ENCODE assay signal across 1 cellular context in genomic region chr3:78726545-78726944, GRCh38.
TF ChIP-seq lines count a peak whose summit lies in the region.

No MANE protein-coding gene starts in this region.

TF ChIP-seq in WTC11, 78 proteins besides CTCF, POLR2A, EP300 and RAD21 (continued from another document):
- TF ChIP-seq STAT6 (CRISPR knock-in tag; conservative IDR thresholded peaks at IDR 0.05; ENCODE audit: low read depth) (no peak), ERG (CRISPR knock-in tag; IDR thresholded peaks at IDR 0.05) (no peak), E2F1 (CRISPR knock-in tag; IDR thresholded peaks at IDR 0.05) (no peak), ZNF121 (CRISPR knock-in tag; IDR thresholded peaks at IDR 0.05) (no peak), GABPB1 (CRISPR knock-in tag; IDR thresholded peaks at IDR 0.05) (no peak)
